ENCODE assay signal across 8 cellular contexts in the genomic region with DNA sequence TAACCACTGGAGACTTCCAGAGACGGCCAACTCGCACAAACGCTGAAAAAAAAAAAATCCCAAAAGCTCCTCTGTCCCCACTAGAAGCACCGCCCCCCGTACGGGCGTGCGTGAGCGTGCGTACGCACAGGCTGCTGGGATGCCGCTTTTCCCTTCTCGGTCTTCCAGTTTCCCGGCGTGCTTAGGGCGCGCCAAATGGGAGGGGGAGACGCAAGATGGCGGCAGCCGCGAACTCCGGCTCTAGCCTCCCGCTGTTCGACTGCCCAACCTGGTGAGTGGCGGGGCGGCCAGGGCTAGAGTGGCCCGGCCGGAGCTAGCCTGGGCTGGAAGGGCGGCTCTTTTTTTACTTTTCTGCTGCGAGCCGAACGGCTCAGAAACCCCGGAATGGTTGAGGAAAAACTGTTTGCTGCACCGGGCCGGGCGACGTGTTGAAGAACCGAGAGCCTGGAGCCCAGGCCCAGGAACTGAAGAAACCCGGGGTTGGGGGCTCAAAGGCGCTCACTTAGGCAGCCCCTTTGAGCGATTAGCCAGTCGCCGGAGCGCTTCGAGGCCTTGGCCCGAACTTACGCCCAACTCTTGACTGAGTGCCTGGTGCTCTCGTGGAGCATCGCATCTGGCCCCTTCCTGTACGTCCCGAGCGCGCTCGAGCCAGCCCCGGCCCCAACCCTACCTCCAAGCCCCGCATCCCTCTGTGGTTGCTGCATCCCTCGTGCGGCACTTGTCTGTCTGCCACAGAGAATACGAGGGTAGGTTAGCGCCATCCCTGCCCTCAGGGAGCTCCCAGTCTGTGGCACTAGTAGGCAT. TPM values are rescaled to one million over a fixed set of nuclear protein-coding genes. Genes with fewer than 3 reads are reported as not detected.
DNase-seq lines count a peak whose midpoint lies in the region; ATAC-seq and TF ChIP-seq lines count a peak whose summit lies in the region.

A gene (plus strand): TSS at position 162 of the 804 bp plus-strand sequence. CDS start 54 bp downstream, at position 216.

- peak within 1 kb of the TSS; percentile 92 for H3K27ac ChIP-seq in A673 (ENCODE audit: low read depth, low read length, poor library complexity, severe bottlenecking)
- peak within 1 kb of the TSS; percentile 71 to 91 (median 89) for H3K27ac ChIP-seq in spleen

- peak; percentile 92 for ATAC-seq in GM18868 (IDR thresholded peaks at IDR 0.05; ENCODE audit: unreplicated experiment)
- peak; percentile 90 for ATAC-seq in HG03135 (IDR thresholded peaks at IDR 0.05; ENCODE audit: unreplicated experiment)
- peak; percentile 100 for ATAC-seq in WTC11

- H3K4me1 ChIP-seq in A673 (ENCODE audit: insufficient read depth, low read length, poor library complexity, severe bottlenecking) (peaks cover 9% of the 10 kb centered on the region), spleen (peaks cover 18 to 55% (median 35%) of the 10 kb centered on the region in 6 donors)

- H3K36me3 Mint-ChIP-seq in WTC11 (peaks cover 20% of the 10 kb centered on the region), immature natural killer cell (no peaks in the 10 kb centered on the region)

- TF ChIP-seq POLR2A in spleen (IDR thresholded peaks at IDR 0.05), result peak in 2 of 3 donors; percentile 18 to 70

- H3K4me3 Mint-ChIP-seq in WTC11 (peak within 1 kb of the TSS; percentile 94), immature natural killer cell (peak within 1 kb of the TSS; percentile 90 to 94 (median 92))

- H3K36me3 ChIP-seq in A673 (ENCODE audit: insufficient read depth, low read length, poor library complexity, severe bottlenecking), result peaks cover 36% of the 10 kb centered on the region
- peaks cover 0 to 46% (median 25%) of the 10 kb centered on the region in 6 donors for H3K36me3 ChIP-seq in spleen

- BruUV-seq in A673 (replicated peaks; lab: Mats Ljungman, UMichigan), result TSS peak; percentile 39

- intact Hi-C loops in A673 (cut with micrococcal nuclease; ENCODE audit: unreplicated experiment), result no loop called here
- intact Hi-C loops in spleen (cut with DNase I; ENCODE audit: low total_unique reads), result no loop called here

- 0 to 1% (median 0%) methylated on average over 48 to 60 of the region's 60 CpGs for WGBS in spleen, 5 donors

- H3K9me3 ChIP-seq in A673 (ENCODE audit: low read depth, low read length, poor library complexity, severe bottlenecking), result no peaks in the 10 kb centered on the region
- H3K9me3 ChIP-seq in spleen, result no peaks in the 10 kb centered on the region

- H3K9me3 Mint-ChIP-seq in WTC11, result 0 out of 2 replicates have a peak, but pooled peaks cover 3% of the 10 kb centered on the region
- H3K9me3 Mint-ChIP-seq in immature natural killer cell, result no peaks in the 10 kb centered on the region

- POLR2A ChIA-PET in A673 (lab: Charles Lee; ENCODE audit: low non-redundant PET), result interaction anchor here (0.5 to 1.0 kb wide), 5 partner anchors 19 to 971 kb away, joined by 3 to 18 read pairs (median 3); a partner anchor contains a TSS
- POLR2A ChIA-PET in WTC11 (lab: Charles Lee), result interaction anchor here (0.5 to 2.2 kb wide), 6 partner anchors 29 to 219 kb away, joined by 4 to 8 read pairs (median 6); a partner anchor contains a TSS

- H3K27me3 ChIP-seq in A673 (replicated peaks; ENCODE audit: insufficient read depth, low read depth, low read length, poor library complexity) (no peaks in the 10 kb centered on the region), spleen (replicated peaks in 1 of 7) (no peaks in the 10 kb centered on the region)

- peak within 1 kb of the TSS; percentile 73 for H3K4me3 ChIP-seq in A673 (ENCODE audit: low read depth, low read length, poor library complexity, severe bottlenecking)
- peak within 1 kb of the TSS; percentile 90 to 91 for H3K4me3 ChIP-seq in cardiac fibroblast (replicated peaks in 1 of 2; ENCODE audit: low read depth in 2 of 2, low read length in 2 of 2)
- peak within 1 kb of the TSS; percentile 52 to 99 (median 87) for H3K4me3 ChIP-seq in spleen

- peak; percentile 99 for DNase-seq in A673 (ENCODE audit: low spot score)
- peak; percentile 99 for DNase-seq in NCI-H2227 (lab: John Stamatoyannopoulos, UW; ENCODE audit: unreplicated experiment)
- DNase-seq in WTC11 (ENCODE audit: low spot score), result peak; percentile 92
- peak; percentile 96 to 97 for DNase-seq in cardiac fibroblast (ENCODE audit: low read depth in 2 of 2)
- DNase-seq in immature natural killer cell, result peak; percentile 81 to 83 (median 83)
- DNase-seq in spleen, result peak; percentile 98

- no peak for TF ChIP-seq CTCF in A673 (conservative IDR thresholded peaks at IDR 0.05; ENCODE audit: low read depth, low read length)
- no peak for TF ChIP-seq CTCF in WTC11 (IDR thresholded peaks at IDR 0.05)
- TF ChIP-seq CTCF in cardiac fibroblast (IDR thresholded peaks at IDR 0.05; ENCODE audit: low read depth, low read length), result no peak
- no peak for TF ChIP-seq CTCF in spleen (IDR thresholded peaks at IDR 0.05 in 8 of 11, conservative IDR thresholded peaks at IDR 0.05 in 3 of 11)

- H3K4me1 Mint-ChIP-seq in WTC11, result peaks cover 15% of the 10 kb centered on the region
- H3K4me1 Mint-ChIP-seq in immature natural killer cell, result peaks cover 26 to 36% of the 10 kb centered on the region in 2 donors

- CTCF ChIA-PET in A673 (lab: Charles Lee), result interaction anchor here (0.6 kb wide), 1 partner anchor 454 kb away, joined by 3 read pairs; no protein-coding TSS in a partner anchor
- CTCF ChIA-PET in WTC11 (lab: Charles Lee), result interaction anchor here (0.8 to 3.9 kb wide), 5 partner anchors 13 to 161 kb away, joined by 3 to 14 read pairs (median 6); a partner anchor contains a TSS

- H3K27me3 Mint-ChIP-seq in WTC11 (ENCODE audit: low read depth) (no peaks in the 10 kb centered on the region; the same call in 1 of the 2 replicates), immature natural killer cell (ENCODE audit: low read depth in 3 of 3) (peaks cover 0 to 3% (median 0%) of the 10 kb centered on the region in 3 donors)

- H3K27ac Mint-ChIP-seq in WTC11 (peak within 1 kb of the TSS; percentile 98), immature natural killer cell (peak within 1 kb of the TSS; percentile 88 to 95 (median 90))

TF ChIP-seq in WTC11, 78 proteins besides CTCF, POLR2A, EP300 and RAD21 (continues in another document):
- TF ChIP-seq ZNF232 (CRISPR knock-in tag; IDR thresholded peaks at IDR 0.05) (peak; percentile 93; the same call in 1 of the 2 replicates), CREM (CRISPR knock-in tag; IDR thresholded peaks at IDR 0.05) (0 out of 2 replicates have a peak, but pooled peaks have one; percentile 2), SP1 (CRISPR knock-in tag; conservative IDR thresholded peaks at IDR 0.05) (peak; percentile 75), ESRRA (CRISPR knock-in tag; IDR thresholded peaks at IDR 0.05; ENCODE audit: borderline replicate concordance) (peak; percentile 68; the same call in 1 of the 2 replicates), FOXK1 (CRISPR knock-in tag; IDR thresholded peaks at IDR 0.05) (0 out of 2 replicates have a peak, but pooled peaks have one; percentile 32), TEAD1 (CRISPR knock-in tag; IDR thresholded peaks at IDR 0.05) (peak; percentile 80; the same call in 1 of the 2 replicates), JUN (CRISPR knock-in tag; IDR thresholded peaks at IDR 0.05) (peak; percentile 13; the same call in 1 of the 2 replicates), ELF4 (CRISPR knock-in tag; IDR thresholded peaks at IDR 0.05; ENCODE audit: low read depth) (0 out of 2 replicates have a peak, but pooled peaks have one; percentile 39), GABPB1 (CRISPR knock-in tag; IDR thresholded peaks at IDR 0.05) (peak; percentile 10; the same call in 1 of the 2 replicates), EMX1 (CRISPR knock-in tag; IDR thresholded peaks at IDR 0.05) (no peak), NFYB (CRISPR knock-in tag; conservative IDR thresholded peaks at IDR 0.05; ENCODE audit: low read depth) (no peak), ETV6 (CRISPR knock-in tag; IDR thresholded peaks at IDR 0.05) (peak; percentile 90), TCF7 (CRISPR knock-in tag; IDR thresholded peaks at IDR 0.05; ENCODE audit: low read depth) (no peak)
- TF ChIP-seq, protein P1, sequence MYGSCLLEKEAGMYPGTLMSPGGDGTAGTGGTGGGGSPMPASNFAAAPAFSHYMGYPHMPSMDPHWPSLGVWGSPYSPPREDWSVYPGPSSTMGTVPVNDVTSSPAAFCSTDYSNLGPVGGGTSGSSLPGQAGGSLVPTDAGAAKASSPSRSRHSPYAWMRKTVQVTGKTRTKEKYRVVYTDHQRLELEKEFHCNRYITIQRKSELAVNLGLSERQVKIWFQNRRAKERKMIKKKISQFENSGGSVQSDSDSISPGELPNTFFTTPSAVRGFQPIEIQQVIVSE (CRISPR knock-in tag; IDR thresholded peaks at IDR 0.05; ENCODE audit: borderline replicate concordance), result no peak
- TF ChIP-seq, protein P2, sequence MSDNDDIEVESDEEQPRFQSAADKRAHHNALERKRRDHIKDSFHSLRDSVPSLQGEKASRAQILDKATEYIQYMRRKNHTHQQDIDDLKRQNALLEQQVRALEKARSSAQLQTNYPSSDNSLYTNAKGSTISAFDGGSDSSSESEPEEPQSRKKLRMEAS (CRISPR knock-in tag; IDR thresholded peaks at IDR 0.05), result peak; percentile 26; the same call in 1 of the 2 replicates
- TF ChIP-seq, protein P3, sequence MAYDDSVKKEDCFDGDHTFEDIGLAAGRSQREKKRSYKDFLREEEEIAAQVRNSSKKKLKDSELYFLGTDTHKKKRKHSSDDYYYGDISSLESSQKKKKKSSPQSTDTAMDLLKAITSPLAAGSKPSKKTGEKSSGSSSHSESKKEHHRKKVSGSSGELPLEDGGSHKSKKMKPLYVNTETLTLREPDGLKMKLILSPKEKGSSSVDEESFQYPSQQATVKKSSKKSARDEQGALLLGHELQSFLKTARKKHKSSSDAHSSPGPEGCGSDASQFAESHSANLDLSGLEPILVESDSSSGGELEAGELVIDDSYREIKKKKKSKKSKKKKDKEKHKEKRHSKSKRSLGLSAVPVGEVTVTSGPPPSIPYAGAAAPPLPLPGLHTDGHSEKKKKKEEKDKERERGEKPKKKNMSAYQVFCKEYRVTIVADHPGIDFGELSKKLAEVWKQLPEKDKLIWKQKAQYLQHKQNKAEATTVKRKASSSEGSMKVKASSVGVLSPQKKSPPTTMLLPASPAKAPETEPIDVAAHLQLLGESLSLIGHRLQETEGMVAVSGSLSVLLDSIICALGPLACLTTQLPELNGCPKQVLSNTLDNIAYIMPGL (CRISPR knock-in tag; IDR thresholded peaks at IDR 0.05), result peak; percentile 68; the same call in 1 of the 2 replicates

RNA-seq across cellular contexts. Expression of the gene that starts here (rescaled TPM):
- total RNA-seq in A673 (2021), result 60.9 and 68.8 TPM in 2 replicates
- 39.5 to 43.0 TPM (median 41.9 TPM) in 3 replicates for total RNA-seq in WTC11 (2021)
- 10 to 100 TPM; 37.7 to 51.1 (median 45.1) TPM for polyA plus RNA-seq in immature natural killer cell
- 10 to 100 TPM; 24.7 to 39.1 (median 30.1) TPM for total RNA-seq in spleen
- polyA plus RNA-seq in spleen, result 10 to 100 TPM; 22.5 to 33.8 (median 29.1) TPM

Comparison
In these comparisons a context has a peak if more than half of its experiments do, and no peak if none do; other contexts are left out.
1. Peak in every context shown above with its lines: DNase-seq, ATAC-seq, H3K4me3 ChIP-seq and H3K27ac ChIP-seq.